ENCODE assay signal across 20 cellular contexts in the genomic region with DNA sequence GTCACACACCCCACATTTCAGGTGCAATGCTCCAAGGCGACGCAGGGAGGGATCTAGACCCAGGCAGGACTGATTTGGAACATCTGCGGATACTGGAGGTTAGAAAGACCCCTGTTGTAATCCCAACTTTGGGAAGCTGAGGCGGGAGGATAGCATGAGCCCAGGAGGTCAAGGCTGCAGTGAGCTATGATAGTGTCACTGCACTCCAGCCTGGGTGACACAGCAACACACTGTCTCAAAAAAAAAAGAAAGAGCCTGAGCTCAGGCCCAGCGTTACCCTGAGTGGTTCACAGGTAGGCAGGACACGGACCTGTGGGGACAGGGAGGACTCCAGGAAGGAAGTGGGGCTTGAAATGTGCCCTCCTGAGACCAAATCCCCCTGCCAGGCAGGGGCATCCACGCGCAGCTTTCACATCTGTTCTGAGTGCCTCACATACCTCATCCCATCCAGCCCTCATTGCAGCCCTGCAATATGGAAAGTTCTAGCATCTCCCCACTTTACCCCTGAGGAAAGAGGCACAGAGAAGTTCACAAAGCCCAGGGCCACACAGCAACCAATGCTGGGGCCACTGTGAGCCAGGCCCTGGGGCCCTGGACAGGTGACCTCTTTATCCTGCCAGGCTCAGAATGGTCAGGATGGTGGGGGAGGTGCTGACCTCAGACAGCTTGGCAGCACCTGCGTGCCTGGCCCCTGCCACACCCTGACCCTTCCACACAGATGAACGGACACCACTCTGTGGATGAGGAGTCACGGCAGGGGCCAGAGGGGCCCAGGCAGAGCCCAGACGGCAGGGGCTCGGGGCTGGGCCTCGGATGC. TPM values are rescaled to one million over a fixed set of nuclear protein-coding genes. Genes with fewer than 3 reads are reported as not detected.
DNase-seq lines count a peak whose midpoint lies in the region; ATAC-seq and TF ChIP-seq lines count a peak whose summit lies in the region.
"Had no signal": no experiment of that assay in that cellular context is flagged by ENCODE, and none has a peak within 500 bp of the region (broad histone marks: within the 10 kb centered on the region; RNA-seq: fewer than 3 reads in every experiment).

No MANE protein-coding gene starts in this region.

- peaks cover 58 to 96% (median 86%) of the 10 kb centered on the region in 4 donors for H3K4me1 ChIP-seq in liver (ENCODE audit: control insufficient read depth in 4 of 4, insufficient read depth in 4 of 4, low read length in 3 of 4)
- peaks cover 99% of the 10 kb centered on the region for H3K4me1 ChIP-seq in stomach smooth muscle (ENCODE audit: control insufficient read depth, insufficient read depth, low read length)

- no peaks in the 10 kb centered on the region for H3K27me3 Mint-ChIP-seq in activated T-helper 17 cell treated with anti-CD3 and anti-CD28 coated beads, Interleukin-2, amount 50 U/mL, for 72 hours
- H3K27me3 Mint-ChIP-seq: activated CD4-positive, alpha-beta memory T cell treated with anti-CD3 and anti-CD28 coated beads, Interleukin-2, amount 10 ng/mL, durations not matched to agents 7 days and 5 days; CD4-positive, CD25-positive, alpha-beta regulatory T cell had no signal

- H3K9ac ChIP-seq in liver (ENCODE audit: low read depth in 1 of 2, low read length in 2 of 2) (no peak overlapping the region), stomach smooth muscle (ENCODE audit: low read length in 2 of 2) (peak overlapping the region; percentile 30 to 47)

- H3K4me1 Mint-ChIP-seq in activated T-helper 17 cell treated with anti-CD3 and anti-CD28 coated beads, Interleukin-2, amount 50 U/mL, for 72 hours = no peaks in the 10 kb centered on the region
- H3K4me1 Mint-ChIP-seq: activated CD4-positive, alpha-beta memory T cell treated with anti-CD3 and anti-CD28 coated beads, Interleukin-2, amount 10 ng/mL, durations not matched to agents 7 days and 5 days had no signal

- H3K27me3 ChIP-seq in liver (ENCODE audit: control insufficient read depth in 4 of 4, insufficient read depth in 4 of 4, low read length in 3 of 4) (no peaks in the 10 kb centered on the region), stomach smooth muscle (ENCODE audit: control insufficient read depth in 1 of 2, insufficient read depth in 2 of 2, low read length in 2 of 2) (no peaks in the 10 kb centered on the region)
- H3K27me3 ChIP-seq: colonic mucosa, suprapubic skin had no signal

- H3K27ac ChIP-seq in liver (ENCODE audit: low read depth in 1 of 2, low read length in 2 of 2) (peak overlapping the region; percentile 86 to 95), stomach smooth muscle (ENCODE audit: low read length) (peak overlapping the region; percentile 94)
- H3K27ac ChIP-seq: 22Rv1, colonic mucosa, PC-9 had no signal

- no peak for TF ChIP-seq RAD21 in liver (IDR thresholded peaks at IDR 0.05)

- no peak for ATAC-seq in activated T-helper 17 cell treated with anti-CD3 and anti-CD28 coated beads, Interleukin-2, amount 50 U/mL, for 72 hours (replicated peaks)
- no peak for ATAC-seq in HG03520 (IDR thresholded peaks at IDR 0.05; ENCODE audit: unreplicated experiment)

- no peaks in the 10 kb centered on the region for H3K9me3 Mint-ChIP-seq in activated T-helper 17 cell treated with anti-CD3 and anti-CD28 coated beads, Interleukin-2, amount 50 U/mL, for 72 hours
- H3K9me3 Mint-ChIP-seq: activated CD4-positive, alpha-beta memory T cell treated with anti-CD3 and anti-CD28 coated beads, Interleukin-2, amount 10 ng/mL, durations not matched to agents 7 days and 5 days; activated T-helper 1 cell treated with anti-CD3 and anti-CD28 coated beads, Interleukin-12 subunit alpha, Interleukin-12 subunit beta, Interleukin-2, Interleukin-4 antibody, amounts not matched to agents 30 ng/mL and 10 ng/mL and 1 ng/mL, durations not matched to agents 14 hours and 24 hours and 36 hours; CD4-positive, CD25-positive, alpha-beta regulatory T cell had no signal

- no peak overlapping the region for H3K4me3 Mint-ChIP-seq in activated T-helper 17 cell treated with anti-CD3 and anti-CD28 coated beads, Interleukin-2, amount 50 U/mL, for 72 hours
- H3K4me3 Mint-ChIP-seq: activated CD4-positive, alpha-beta memory T cell treated with anti-CD3 and anti-CD28 coated beads, Interleukin-2, amount 10 ng/mL, durations not matched to agents 7 days and 5 days; activated T-helper 1 cell treated with anti-CD3 and anti-CD28 coated beads, Interleukin-12 subunit alpha, Interleukin-12 subunit beta, Interleukin-2, Interleukin-4 antibody, amounts not matched to agents 30 ng/mL and 10 ng/mL and 1 ng/mL, durations not matched to agents 14 hours and 24 hours and 36 hours; CD4-positive, CD25-positive, alpha-beta regulatory T cell had no signal

- TF ChIP-seq CTCF in liver (IDR thresholded peaks at IDR 0.05; ENCODE audit: low read depth, low read length, missing input control) = no peak

- intact Hi-C loops in head of caudate nucleus (cut with DNase I) = no loop called here

- H3K36me3 ChIP-seq in liver (ENCODE audit: control insufficient read depth in 4 of 4, insufficient read depth in 3 of 4, low read depth in 1 of 4, low read length in 3 of 4) = no peaks in the 10 kb centered on the region
- no peaks in the 10 kb centered on the region for H3K36me3 ChIP-seq in stomach smooth muscle (ENCODE audit: control insufficient read depth in 2 of 2, insufficient read depth in 2 of 2, low read length in 2 of 2)
- H3K36me3 ChIP-seq: colonic mucosa, suprapubic skin had no signal

- 62% methylated on average over 14 of the region's 14 CpGs for WGBS in liver

- no peak overlapping the region for H3K4me3 ChIP-seq in liver (ENCODE audit: low read depth in 1 of 3, low read length in 3 of 3)
- H3K4me3 ChIP-seq in stomach smooth muscle (ENCODE audit: low read length in 2 of 2) = peak overlapping the region in 1 of 2 donors; percentile 8
- H3K4me3 ChIP-seq: colonic mucosa, PC-9, suprapubic skin had no signal

- peak overlapping the region; percentile 30 for H3K27ac Mint-ChIP-seq in activated T-helper 17 cell treated with anti-CD3 and anti-CD28 coated beads, Interleukin-2, amount 50 U/mL, for 72 hours
- H3K27ac Mint-ChIP-seq: activated CD4-positive, alpha-beta memory T cell treated with anti-CD3 and anti-CD28 coated beads, Interleukin-2, amount 10 ng/mL, durations not matched to agents 7 days and 5 days; activated T-helper 1 cell treated with anti-CD3 and anti-CD28 coated beads, Interleukin-12 subunit alpha, Interleukin-12 subunit beta, Interleukin-2, Interleukin-4 antibody, amounts not matched to agents 30 ng/mL and 10 ng/mL and 1 ng/mL, durations not matched to agents 14 hours and 24 hours and 36 hours had no signal

- no peaks in the 10 kb centered on the region for H3K36me3 Mint-ChIP-seq in activated T-helper 17 cell treated with anti-CD3 and anti-CD28 coated beads, Interleukin-2, amount 50 U/mL, for 72 hours (ENCODE audit: low read depth)
- H3K36me3 Mint-ChIP-seq: CD4-positive, CD25-positive, alpha-beta regulatory T cell had no signal

- no peaks in the 10 kb centered on the region for H3K9me3 ChIP-seq in liver (ENCODE audit: control insufficient read depth in 4 of 4, low read length in 3 of 4)
- H3K9me3 ChIP-seq in stomach smooth muscle (ENCODE audit: control insufficient read depth in 2 of 2, low read length in 2 of 2) = no peaks in the 10 kb centered on the region
- H3K9me3 ChIP-seq: colonic mucosa, suprapubic skin had no signal

- DNase-seq in DMS53 (lab: John Stamatoyannopoulos, UW) (peak; percentile 28), DMS53 treated with DMSO at 0.1 percent for 48 hours (lab: John Stamatoyannopoulos, UW; ENCODE audit: unreplicated experiment) (no peak), head of caudate nucleus (no peak), NCI-H226 (no peak)
- DNase-seq: activated CD4-positive, alpha-beta memory T cell treated with anti-CD3 and anti-CD28 coated beads, Interleukin-2, amount 10 ng/mL, durations not matched to agents 7 days and 5 days; amniotic stem cell; CD4-positive, CD25-positive, alpha-beta regulatory T cell; colonic mucosa; DND-41; kidney glomerular epithelial cell; NCI-H2029; NCI-H526 treated with DMSO at 0.1 percent for 48 hours; PC-9 had no signal

TF ChIP-seq in liver, 16 proteins besides CTCF, POLR2A, EP300 and RAD21:
- TF ChIP-seq, protein P1, sequence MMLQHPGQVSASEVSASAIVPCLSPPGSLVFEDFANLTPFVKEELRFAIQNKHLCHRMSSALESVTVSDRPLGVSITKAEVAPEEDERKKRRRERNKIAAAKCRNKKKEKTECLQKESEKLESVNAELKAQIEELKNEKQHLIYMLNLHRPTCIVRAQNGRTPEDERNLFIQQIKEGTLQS (IDR thresholded peaks at IDR 0.05) = no peak
- TF ChIP-seq HNF4A (conservative IDR thresholded peaks at IDR 0.05) (peak in 1 of 2 donors; percentile 52), RXRA (IDR thresholded peaks at IDR 0.05) (peak; percentile 12 to 81)

RNA-seq across cellular contexts. Expression of gene CCDC85C, which starts 34.1 kb away (rescaled TPM):
- total RNA-seq in activated T-helper 17 cell treated with anti-CD3 and anti-CD28 coated beads, Interleukin-2, amount 50 U/mL, for 72 hours = 1 to 10 TPM; 2.8 to 3.4 TPM
- total RNA-seq in liver = 10 to 100 TPM in 1 of 2 donors, 1 to 10 TPM in 1; 7.1 to 12.1 TPM
- 10 to 100 TPM in 1 of 2 donors, 1 to 10 TPM in 1; 4.0 to 23.9 TPM for polyA plus RNA-seq in liver

Comparison
In these comparisons a context has a peak if more than half of its experiments do, and no peak if none do; other contexts are left out.
1. H3K9ac ChIP-seq: peak in stomach smooth muscle (2 of 2); none in liver (0 of 2).